In the genomic region with DNA sequence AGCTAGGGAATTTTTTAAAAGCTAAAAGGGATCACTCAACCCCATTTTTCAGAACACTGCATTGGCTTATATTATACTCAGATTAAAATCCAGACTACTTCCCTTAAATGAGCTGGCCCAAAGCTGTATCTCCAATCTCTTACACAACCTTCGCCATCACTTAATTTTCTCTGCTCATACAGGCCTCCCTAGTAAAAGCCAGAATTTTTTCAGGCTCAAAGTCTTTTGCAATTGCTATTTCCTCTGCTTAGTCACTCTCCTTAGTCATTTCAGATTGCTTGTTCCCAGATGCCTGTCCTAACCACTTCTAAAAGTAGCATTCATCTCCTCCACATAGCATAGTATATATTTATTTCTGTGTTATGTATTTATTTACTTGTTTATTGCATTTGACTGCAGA, we compare ENCODE assay signal across 13 cellular contexts.
A peak's percentile ranks its signal among the peaks of the same experiment; 100 is the strongest.
DNase-seq lines count a peak whose midpoint lies in the region; ATAC-seq and TF ChIP-seq lines count a peak whose summit lies in the region.
"Had no signal": no experiment of that assay in that cellular context is flagged by ENCODE, and none has a peak within 500 bp of the region (broad histone marks: within the 10 kb centered on the region; RNA-seq: fewer than 3 reads in every experiment).

No MANE protein-coding gene starts in this region.

- no peaks in the 10 kb centered on the region for H3K27me3 ChIP-seq in psoas muscle (ENCODE audit: insufficient read depth in 3 of 3, low read length in 2 of 3)

- H3K27ac ChIP-seq in psoas muscle, result no peak overlapping the region

- no peaks in the 10 kb centered on the region for H3K4me1 Mint-ChIP-seq in activated T-helper 2 cell treated with anti-CD3 and anti-CD28 coated beads, Interferon-gamma antibody, Interleukin-2, Interleukin-4, amounts not matched to agents 10 μg/mL and 5 μg/mL and 100 μg/mL, durations not matched to agents 14 hours and 24 hours and 36 hours (ENCODE audit: low read depth)
- H3K4me1 Mint-ChIP-seq: activated CD4-positive, alpha-beta T cell treated with anti-CD3 and anti-CD28 coated beads, Interleukin-2, amount 10 ng/mL, durations not matched to agents 24 days and 14 days had no signal

- intact Hi-C loops in activated T-helper 2 cell treated with anti-CD3 and anti-CD28 coated beads, Interferon-gamma antibody, Interleukin-2, Interleukin-4, amounts not matched to agents 10 μg/mL and 5 μg/mL and 100 μg/mL, durations not matched to agents 14 hours and 24 hours and 36 hours (cut with micrococcal nuclease), result no loop called here
- intact Hi-C loops in psoas muscle (cut with DNase I), result no loop called here

- no peak overlapping the region for H3K4me3 ChIP-seq in psoas muscle

- H3K36me3 ChIP-seq in psoas muscle (ENCODE audit: insufficient read depth in 1 of 2, low read depth in 1 of 2), result no peaks in the 10 kb centered on the region

- no peak for TF ChIP-seq CTCF in psoas muscle (IDR thresholded peaks at IDR 0.05)

- H3K4me3 Mint-ChIP-seq in activated T-helper 2 cell treated with anti-CD3 and anti-CD28 coated beads, Interferon-gamma antibody, Interleukin-2, Interleukin-4, amounts not matched to agents 10 μg/mL and 5 μg/mL and 100 μg/mL, durations not matched to agents 14 hours and 24 hours and 36 hours (ENCODE audit: low read depth), result no peak overlapping the region
- H3K4me3 Mint-ChIP-seq: activated CD4-positive, alpha-beta T cell treated with anti-CD3 and anti-CD28 coated beads, Interleukin-2, amount 10 ng/mL, durations not matched to agents 24 days and 14 days had no signal

- ATAC-seq in GM21717 (IDR thresholded peaks at IDR 0.05; ENCODE audit: unreplicated experiment) (no peak), HG02571 (IDR thresholded peaks at IDR 0.05; ENCODE audit: unreplicated experiment) (no peak), psoas muscle (no peak)
- ATAC-seq: Right ventricle myocardium inferior had no signal

- H3K4me1 ChIP-seq in psoas muscle, result no peaks in the 10 kb centered on the region

- H3K9me3 Mint-ChIP-seq in activated T-helper 2 cell treated with anti-CD3 and anti-CD28 coated beads, Interferon-gamma antibody, Interleukin-2, Interleukin-4, amounts not matched to agents 10 μg/mL and 5 μg/mL and 100 μg/mL, durations not matched to agents 14 hours and 24 hours and 36 hours, result peaks cover 7% of the 10 kb centered on the region
- H3K9me3 Mint-ChIP-seq: activated CD4-positive, alpha-beta T cell treated with anti-CD3 and anti-CD28 coated beads, Interleukin-2, amount 10 ng/mL, durations not matched to agents 24 days and 14 days had no signal

- no peaks in the 10 kb centered on the region for H3K9me3 ChIP-seq in psoas muscle

- H3K27me3 Mint-ChIP-seq in activated T-helper 2 cell treated with anti-CD3 and anti-CD28 coated beads, Interferon-gamma antibody, Interleukin-2, Interleukin-4, amounts not matched to agents 10 μg/mL and 5 μg/mL and 100 μg/mL, durations not matched to agents 14 hours and 24 hours and 36 hours (ENCODE audit: low read depth), result no peaks in the 10 kb centered on the region
- H3K27me3 Mint-ChIP-seq: activated CD4-positive, alpha-beta T cell treated with anti-CD3 and anti-CD28 coated beads, Interleukin-2, amount 10 ng/mL, durations not matched to agents 24 days and 14 days had no signal

- 78 to 89% (median 83%) methylated on average over 1 of the region's 1 CpG for WGBS in psoas muscle, 3 donors

- H3K27ac Mint-ChIP-seq in activated T-helper 2 cell treated with anti-CD3 and anti-CD28 coated beads, Interferon-gamma antibody, Interleukin-2, Interleukin-4, amounts not matched to agents 10 μg/mL and 5 μg/mL and 100 μg/mL, durations not matched to agents 14 hours and 24 hours and 36 hours, result no peak overlapping the region
- H3K27ac Mint-ChIP-seq: activated CD4-positive, alpha-beta T cell treated with anti-CD3 and anti-CD28 coated beads, Interleukin-2, amount 10 ng/mL, durations not matched to agents 24 days and 14 days had no signal

- DNase-seq in HS-5 (ENCODE audit: low read depth) (peak; percentile 74), SW 1271 (lab: John Stamatoyannopoulos, UW) (peak; percentile 14 to 67), fibroblast of the conjunctiva (ENCODE audit: low read depth) (peak; percentile 22), superior temporal gyrus (ENCODE audit: extremely low spot score) (peak; percentile 32), psoas muscle (no peak)
- DNase-seq in activated T-helper 2 cell treated with anti-CD3 and anti-CD28 coated beads, Interferon-gamma antibody, Interleukin-2, Interleukin-4, amounts not matched to agents 10 μg/mL and 5 μg/mL and 100 μg/mL, durations not matched to agents 14 hours and 24 hours and 36 hours (ENCODE audit: low spot score), result no peak
- DNase-seq: activated CD4-positive, alpha-beta T cell treated with anti-CD3 and anti-CD28 coated beads, Interleukin-2, amount 10 ng/mL, durations not matched to agents 24 days and 14 days; activated naive CD4-positive, alpha-beta T cell treated with Interleukin-2 at 50 U/mL for 16 hours; NCI-H2171; stimulated activated CD8-positive, alpha-beta memory T cell treated with anti-CD3 and anti-CD28 coated beads, Interleukin-4, amount 100 ng/mL, for 48 hours had no signal

- H3K36me3 Mint-ChIP-seq in activated T-helper 2 cell treated with anti-CD3 and anti-CD28 coated beads, Interferon-gamma antibody, Interleukin-2, Interleukin-4, amounts not matched to agents 10 μg/mL and 5 μg/mL and 100 μg/mL, durations not matched to agents 14 hours and 24 hours and 36 hours (ENCODE audit: low read depth), result no peaks in the 10 kb centered on the region

Comparison
In these comparisons a context has a peak if more than half of its experiments do, and no peak if none do; other contexts are left out.
1. DNase-seq: peak in HS-5 (single experiment), SW 1271 (2 of 2), fibroblast of the conjunctiva (single experiment) and superior temporal gyrus (single experiment); none in activated T-helper 2 cell treated with anti-CD3 and anti-CD28 coated beads, Interferon-gamma antibody, Interleukin-2, Interleukin-4, amounts not matched to agents 10 μg/mL and 5 μg/mL and 100 μg/mL, durations not matched to agents 14 hours and 24 hours and 36 hours (single experiment) and psoas muscle (0 of 2).